22 cellular contexts compared by ENCODE assay signal in genomic region chr3:14489641-14490040, GRCh38. TPM values are rescaled to one million over a fixed set of nuclear protein-coding genes. Genes with fewer than 3 reads are reported as not detected.
DNase-seq lines count a peak whose midpoint lies in the region; ATAC-seq, FAIRE-seq and TF ChIP-seq lines count a peak whose summit lies in the region.
"Had no signal": no experiment of that assay in that cellular context is flagged by ENCODE, and none has a peak within 500 bp of the region (broad histone marks: within the 10 kb centered on the region; RNA-seq: fewer than 3 reads in every experiment).

No MANE protein-coding gene starts in this region.

- TF ChIP-seq CTCF in RWPE1 (conservative IDR thresholded peaks at IDR 0.05; ENCODE audit: low read depth) (no peak), keratinocyte (optimal IDR thresholded peaks at IDR 0.05 in 1 of 3, IDR thresholded peaks at IDR 0.05 in 1 of 3, conservative IDR thresholded peaks at IDR 0.05 in 1 of 3; ENCODE audit: extremely low read depth in 1 of 3, insufficient read depth in 2 of 3, low read length in 3 of 3) (no peak), spleen (IDR thresholded peaks at IDR 0.05 in 8 of 11, conservative IDR thresholded peaks at IDR 0.05 in 3 of 11) (no peak)

- H3K9me3 ChIP-seq in SJSA1 (replicated peaks) (no peaks in the 10 kb centered on the region), keratinocyte (ENCODE audit: control insufficient read depth, low read depth, low read length) (no peaks in the 10 kb centered on the region), spleen (no peaks in the 10 kb centered on the region)
- H3K9me3 ChIP-seq: A549, BE2C, HAP-1 had no signal

- no peak overlapping the region for H2AFZ ChIP-seq in keratinocyte (ENCODE audit: control insufficient read depth, low read length)

- no peak overlapping the region for H3K4me2 ChIP-seq in keratinocyte (ENCODE audit: control insufficient read depth, extremely low read depth, insufficient read depth, low read depth, low read length)
- H3K4me2 ChIP-seq: A549 had no signal

- FAIRE-seq in keratinocyte (lab: Jason Lieb, UNC): no peak
- FAIRE-seq: A549, D721Med, GM12891, H1, HepG2, HTR-8/SVneo had no signal

- H3K27ac ChIP-seq in RWPE1: peak overlapping the region; percentile 39
- H3K27ac ChIP-seq in SJSA1: peak overlapping the region; percentile 55; the same call in 1 of the 2 replicates
- peak overlapping the region; percentile 2 for H3K27ac ChIP-seq in keratinocyte (ENCODE audit: control insufficient read depth, insufficient read depth, low read length)
- H3K27ac ChIP-seq in spleen: no peak overlapping the region
- H3K27ac ChIP-seq: C4-2B had no signal

- ATAC-seq in GM21717 (IDR thresholded peaks at IDR 0.05; ENCODE audit: unreplicated experiment): no peak
- ATAC-seq: CD8-positive, alpha-beta T cell; HepG2 had no signal

- no peaks in the 10 kb centered on the region for H3K79me2 ChIP-seq in keratinocyte (ENCODE audit: control insufficient read depth, insufficient read depth, low read length)

- intact Hi-C loops in spleen (cut with DNase I; ENCODE audit: low total_unique reads): no loop called here

- H3K4me3 ChIP-seq in SJSA1 (no peak overlapping the region), keratinocyte (ENCODE audit: control insufficient read depth in 2 of 3, extremely low read depth in 1 of 3, insufficient read depth in 2 of 3, low read depth in 1 of 3, low read length in 3 of 3) (no peak overlapping the region), spleen (no peak overlapping the region)
- H3K4me3 ChIP-seq: A549, HAP-1 had no signal

- no peak for TF ChIP-seq POLR2A in spleen (IDR thresholded peaks at IDR 0.05)

- POLR2A ChIA-PET in RWPE1 (lab: Yijun Ruan, JAX; ENCODE audit: low non-redundant PET): no interaction called here

- 90 to 96% (median 92%) methylated on average over 3 to 7 of the region's 7 CpGs for WGBS in spleen, 5 donors

- DNase-seq in RWPE1 (ENCODE audit: low spot score) (no peak), SJSA1 (ENCODE audit: low read depth in 1 of 2, low spot score in 2 of 2) (no peak), keratinocyte (ENCODE audit: low read depth, low spot score) (no peak), spleen (peak; percentile 38), NCI-H1092 treated with DMSO at 0.1 percent for 48 hours (lab: John Stamatoyannopoulos, UW) (no peak)
- no peak for DNase-seq in activated CD4-positive, alpha-beta T cell treated with anti-CD3 and anti-CD28 coated beads, Interleukin-2, amount 50 U/mL, for 4 hours
- DNase-seq: BE2C; CD8-positive, alpha-beta T cell; COR-L47; DMS153; DMS79 treated with DMSO at 0.1 percent for 48 hours; EL had no signal

- no peaks in the 10 kb centered on the region for H4K20me1 ChIP-seq in keratinocyte (ENCODE audit: control insufficient read depth, extremely low read depth, insufficient read depth, low read length)

- H3K4me1 ChIP-seq in SJSA1 (replicated peaks) (peaks cover 70% of the 10 kb centered on the region), keratinocyte (ENCODE audit: control insufficient read depth, extremely low read depth, insufficient read depth, low read length) (peaks cover 30% of the 10 kb centered on the region), spleen (peaks cover 0 to 9% (median 4%) of the 10 kb centered on the region in 6 donors)
- H3K4me1 ChIP-seq: BE2C, HAP-1 had no signal

- peaks cover 58% of the 10 kb centered on the region for H3K36me3 ChIP-seq in SJSA1
- H3K36me3 ChIP-seq in keratinocyte (ENCODE audit: control insufficient read depth in 2 of 2, extremely low read depth in 1 of 2, insufficient read depth in 2 of 2, low read length in 2 of 2): no peaks in the 10 kb centered on the region
- peaks cover 0 to 93% (median 51%) of the 10 kb centered on the region in 6 donors for H3K36me3 ChIP-seq in spleen
- H3K36me3 ChIP-seq: BE2C, HAP-1 had no signal

- H3K27me3 ChIP-seq in SJSA1 (replicated peaks) (no peaks in the 10 kb centered on the region), keratinocyte (ENCODE audit: control insufficient read depth, extremely low read depth, insufficient read depth, low read length) (no peaks in the 10 kb centered on the region), spleen (replicated peaks in 1 of 7) (no peaks in the 10 kb centered on the region)
- H3K27me3 ChIP-seq: BE2C had no signal

- H3K9me1 ChIP-seq in keratinocyte (ENCODE audit: control insufficient read depth, extremely low read depth, insufficient read depth, low read length): peaks cover 4% of the 10 kb centered on the region

- CTCF ChIA-PET in RWPE1 (lab: Yijun Ruan, JAX): no interaction called here

- dilution Hi-C loops in keratinocyte (cut with MboI; ENCODE audit: extremely low pct_ligation_motif_present, low sequenced_read_pairs): no loop called here

- H3K9ac ChIP-seq in keratinocyte (ENCODE audit: control insufficient read depth, extremely low read depth, insufficient read depth, low read length): no peak overlapping the region

RNA-seq across cellular contexts. Expression of gene GRIP2, which starts 50.5 kb away (rescaled TPM):
- total RNA-seq in SJSA1 (2014; rRNA removed; shearing (Covaris generic)): 4.0 and 5.3 TPM in 2 replicates
- polyA plus RNA-seq in keratinocyte (0.01 to 0.09 TPM (median 0.01 TPM) in 3 replicates), spleen (1 to 10 TPM in 1 of 3 donors, under 1 TPM in 2; 0.15 to 2.5 (median 0.52) TPM)
- polyA plus RNA-seq in keratinocyte (2011; ENCODE audit: low read depth): 0.06 TPM
- polyA plus RNA-seq in keratinocyte (2011; cell fraction: cytosol; rRNA removed): 0.04 and 0.06 TPM in 2 replicates
- polyA plus RNA-seq in keratinocyte (2011; cell fraction: nucleus; rRNA removed): 0.18 and 0.29 TPM in 2 replicates
- 0.07 TPM in 1 of 2 replicates, not detected in the other for polyA plus RNA-seq in keratinocyte (2012; ENCODE audit: low replicate concordance)
- polyA minus RNA-seq in keratinocyte: 0.13 to 1.7 TPM in 2 of 3 replicates, not detected in the other
- not detected for polyA minus RNA-seq in keratinocyte (2011; cell fraction: cytosol; rRNA and poly(A)+ RNA removed)
- 0.42 TPM in 1 of 2 replicates, not detected in the other for polyA minus RNA-seq in keratinocyte (2011; cell fraction: nucleus; rRNA and poly(A)+ RNA removed)
- 1 to 10 TPM in 6 of 7 donors, under 1 TPM in 1; 0.60 to 3.7 (median 1.2) TPM for total RNA-seq in spleen
- total RNA-seq: CD8-positive, alpha-beta T cell had no signal
- polyA plus RNA-seq: AG04450 had no signal

Comparison
In these comparisons a context has a peak if more than half of its experiments do, and no peak if none do; other contexts are left out.
1. H3K27ac ChIP-seq: peak in RWPE1 (single experiment), SJSA1 (single experiment) and keratinocyte (single experiment); none in spleen (0 of 8).